ENCODE assay signal across 1 cellular context in genomic region chr22:42880815-42881214, GRCh38.
TF ChIP-seq lines count a peak whose summit lies in the region.

No MANE protein-coding gene starts in this region.

TF ChIP-seq in HCT116, 20 proteins besides CTCF, POLR2A, EP300 and RAD21 (continued from another document):
- no peak for TF ChIP-seq ZBTB33 (IDR thresholded peaks at IDR 0.05; ENCODE audit: extremely low read depth, insufficient replicate concordance, low read length)
- TF ChIP-seq, protein P1, sequence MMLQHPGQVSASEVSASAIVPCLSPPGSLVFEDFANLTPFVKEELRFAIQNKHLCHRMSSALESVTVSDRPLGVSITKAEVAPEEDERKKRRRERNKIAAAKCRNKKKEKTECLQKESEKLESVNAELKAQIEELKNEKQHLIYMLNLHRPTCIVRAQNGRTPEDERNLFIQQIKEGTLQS (IDR thresholded peaks at IDR 0.05) = no peak
- no peak for TF ChIP-seq SP1 (IDR thresholded peaks at IDR 0.05; ENCODE audit: low read depth)
- TF ChIP-seq EZH2phosphoT487 (IDR thresholded peaks at IDR 0.05; ENCODE audit: borderline replicate concordance) = no peak
- no peak for TF ChIP-seq ELF1 (IDR thresholded peaks at IDR 0.05; ENCODE audit: borderline replicate concordance, low read depth)
- TF ChIP-seq, protein P2, sequence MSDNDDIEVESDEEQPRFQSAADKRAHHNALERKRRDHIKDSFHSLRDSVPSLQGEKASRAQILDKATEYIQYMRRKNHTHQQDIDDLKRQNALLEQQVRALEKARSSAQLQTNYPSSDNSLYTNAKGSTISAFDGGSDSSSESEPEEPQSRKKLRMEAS (IDR thresholded peaks at IDR 0.05) = no peak
- no peak for TF ChIP-seq JUND (IDR thresholded peaks at IDR 0.05)
- TF ChIP-seq TCF7L2 (IDR thresholded peaks at IDR 0.05; ENCODE audit: borderline replicate concordance, extremely low read depth, insufficient read depth, insufficient read length) = no peak
- TF ChIP-seq EZH2 (IDR thresholded peaks at IDR 0.05) = no peak
- TF ChIP-seq EGR1 (IDR thresholded peaks at IDR 0.05; ENCODE audit: low read depth) = no peak
- no peak for TF ChIP-seq ZFX (IDR thresholded peaks at IDR 0.05)
- TF ChIP-seq YY1 (IDR thresholded peaks at IDR 0.05; ENCODE audit: extremely low read depth, insufficient replicate concordance, low read depth, low read length) = no peak
- TF ChIP-seq SIN3A (IDR thresholded peaks at IDR 0.05; ENCODE audit: low read depth) = no peak
- no peak for TF ChIP-seq FOSL1 (IDR thresholded peaks at IDR 0.05; ENCODE audit: low read depth)
- TF ChIP-seq POLR2AphosphoS5 (IDR thresholded peaks at IDR 0.05; ENCODE audit: low read depth, low read length) = no peak
- TF ChIP-seq CEBPB (IDR thresholded peaks at IDR 0.05; ENCODE audit: low read depth) = no peak
